20 cellular contexts compared by ENCODE assay signal in genomic region chr3:55664387-55664786, GRCh38.
A peak's percentile ranks its signal among the peaks of the same experiment; 100 is the strongest.
DNase-seq lines count a peak whose midpoint lies in the region; ATAC-seq lines count a peak whose summit lies in the region.
"Had no signal": no experiment of that assay in that cellular context is flagged by ENCODE, and none has a peak within 500 bp of the region (broad histone marks: within the 10 kb centered on the region; RNA-seq: fewer than 3 reads in every experiment).

No MANE protein-coding gene starts in this region.

- peaks cover 4% of the 10 kb centered on the region for H3K27me3 Mint-ChIP-seq in activated naive CD4-positive, alpha-beta T cell treated with anti-CD3 and anti-CD28 coated beads, Interleukin-2, amount 10 ng/mL, durations not matched to agents 7 days and 5 days
- peaks cover 5% of the 10 kb centered on the region for H3K27me3 Mint-ChIP-seq in activated CD8-positive, alpha-beta T cell treated with anti-CD3 and anti-CD28 coated beads, Interleukin-2, amount 10 ng/mL, durations not matched to agents 7 days and 5 days (ENCODE audit: low read depth)
- H3K27me3 Mint-ChIP-seq in stimulated activated naive CD8-positive, alpha-beta T cell treated with anti-CD3 and anti-CD28 coated beads, Interleukin-15, amount 100 ng/mL, for 72 hours: no peaks in the 10 kb centered on the region
- H3K27me3 Mint-ChIP-seq: activated B cell treated with CpG ODN at 0.5 μM for 24 hours had no signal

- no peaks in the 10 kb centered on the region for H3K36me3 Mint-ChIP-seq in activated naive CD4-positive, alpha-beta T cell treated with anti-CD3 and anti-CD28 coated beads, Interleukin-2, amount 10 ng/mL, durations not matched to agents 7 days and 5 days
- H3K36me3 Mint-ChIP-seq in activated CD8-positive, alpha-beta T cell treated with anti-CD3 and anti-CD28 coated beads, Interleukin-2, amount 10 ng/mL, durations not matched to agents 7 days and 5 days (ENCODE audit: low read depth): no peaks in the 10 kb centered on the region

- peak overlapping the region; percentile 62 for H3K27ac Mint-ChIP-seq in activated naive CD4-positive, alpha-beta T cell treated with anti-CD3 and anti-CD28 coated beads, Interleukin-2, amount 10 ng/mL, durations not matched to agents 7 days and 5 days
- no peak overlapping the region for H3K27ac Mint-ChIP-seq in activated CD8-positive, alpha-beta T cell treated with anti-CD3 and anti-CD28 coated beads, Interleukin-2, amount 10 ng/mL, durations not matched to agents 7 days and 5 days
- H3K27ac Mint-ChIP-seq in stimulated activated naive CD8-positive, alpha-beta T cell treated with anti-CD3 and anti-CD28 coated beads, Interleukin-15, amount 100 ng/mL, for 72 hours: peak overlapping the region; percentile 81 to 95
- H3K27ac Mint-ChIP-seq: activated B cell treated with CpG ODN at 0.5 μM for 24 hours had no signal

- peaks cover 7% of the 10 kb centered on the region for H3K4me1 Mint-ChIP-seq in activated naive CD4-positive, alpha-beta T cell treated with anti-CD3 and anti-CD28 coated beads, Interleukin-2, amount 10 ng/mL, durations not matched to agents 7 days and 5 days
- H3K4me1 Mint-ChIP-seq in activated CD8-positive, alpha-beta T cell treated with anti-CD3 and anti-CD28 coated beads, Interleukin-2, amount 10 ng/mL, durations not matched to agents 7 days and 5 days (ENCODE audit: low read depth): peaks cover 12% of the 10 kb centered on the region
- H3K4me1 Mint-ChIP-seq in stimulated activated naive CD8-positive, alpha-beta T cell treated with anti-CD3 and anti-CD28 coated beads, Interleukin-15, amount 100 ng/mL, for 72 hours: peaks cover 10% of the 10 kb centered on the region
- H3K4me1 Mint-ChIP-seq: activated B cell treated with CpG ODN at 0.5 μM for 24 hours had no signal

- H3K9me3 Mint-ChIP-seq in activated naive CD4-positive, alpha-beta T cell treated with anti-CD3 and anti-CD28 coated beads, Interleukin-2, amount 10 ng/mL, durations not matched to agents 7 days and 5 days: no peaks in the 10 kb centered on the region
- no peaks in the 10 kb centered on the region for H3K9me3 Mint-ChIP-seq in activated CD8-positive, alpha-beta T cell treated with anti-CD3 and anti-CD28 coated beads, Interleukin-2, amount 10 ng/mL, durations not matched to agents 7 days and 5 days (ENCODE audit: insufficient read depth)
- no peaks in the 10 kb centered on the region for H3K9me3 Mint-ChIP-seq in stimulated activated naive CD8-positive, alpha-beta T cell treated with anti-CD3 and anti-CD28 coated beads, Interleukin-15, amount 100 ng/mL, for 72 hours
- H3K9me3 Mint-ChIP-seq: activated B cell treated with CpG ODN at 0.5 μM for 24 hours had no signal

- CTCF ChIA-PET in activated naive CD4-positive, alpha-beta T cell treated with anti-CD3 and anti-CD28 coated beads, Interleukin-2, amount 10 ng/mL, durations not matched to agents 7 days and 5 days (lab: Charles Lee): no interaction called here
- CTCF ChIA-PET in activated CD8-positive, alpha-beta T cell treated with anti-CD3 and anti-CD28 coated beads, Interleukin-2, amount 10 ng/mL, durations not matched to agents 7 days and 5 days (lab: Charles Lee): no interaction called here

- H3K4me3 Mint-ChIP-seq in activated naive CD4-positive, alpha-beta T cell treated with anti-CD3 and anti-CD28 coated beads, Interleukin-2, amount 10 ng/mL, durations not matched to agents 7 days and 5 days: no peak overlapping the region
- no peak overlapping the region for H3K4me3 Mint-ChIP-seq in activated CD8-positive, alpha-beta T cell treated with anti-CD3 and anti-CD28 coated beads, Interleukin-2, amount 10 ng/mL, durations not matched to agents 7 days and 5 days
- peak overlapping the region; percentile 72 to 73 for H3K4me3 Mint-ChIP-seq in stimulated activated naive CD8-positive, alpha-beta T cell treated with anti-CD3 and anti-CD28 coated beads, Interleukin-15, amount 100 ng/mL, for 72 hours
- H3K4me3 Mint-ChIP-seq: activated B cell treated with CpG ODN at 0.5 μM for 24 hours had no signal

- POLR2A ChIA-PET in activated CD8-positive, alpha-beta T cell treated with anti-CD3 and anti-CD28 coated beads, Interleukin-2, amount 10 ng/mL, durations not matched to agents 7 days and 5 days (lab: Charles Lee): no interaction called here

- ATAC-seq in activated CD8-positive, alpha-beta T cell treated with anti-CD3 and anti-CD28 coated beads, Interleukin-2, amount 10 ng/mL, durations not matched to agents 7 days and 5 days: peak; percentile 77
- ATAC-seq in stimulated activated naive CD8-positive, alpha-beta T cell treated with anti-CD3 and anti-CD28 coated beads, Interleukin-15, amount 100 ng/mL, for 72 hours: peak; percentile 95
- no peak for ATAC-seq in left ventricle myocardium superior
- no peak for ATAC-seq in HG02973 (IDR thresholded peaks at IDR 0.05; ENCODE audit: unreplicated experiment)
- ATAC-seq: pancreas, sciatic nerve had no signal

- peak; percentile 35 for DNase-seq in activated naive CD4-positive, alpha-beta T cell treated with anti-CD3 and anti-CD28 coated beads, Interleukin-2, amount 10 ng/mL, durations not matched to agents 7 days and 5 days
- no peak for DNase-seq in activated naive CD4-positive, alpha-beta T cell (lab: John Stamatoyannopoulos, UW)
- peak; percentile 40 for DNase-seq in activated CD8-positive, alpha-beta T cell treated with anti-CD3 and anti-CD28 coated beads, Interleukin-2, amount 10 ng/mL, durations not matched to agents 7 days and 5 days
- DNase-seq in islet precursor cell: peak; percentile 61
- peak; percentile 31 to 75 for DNase-seq in stimulated activated naive CD8-positive, alpha-beta T cell treated with anti-CD3 and anti-CD28 coated beads, Interleukin-15, amount 100 ng/mL, for 72 hours
- no peak for DNase-seq in putamen (ENCODE audit: low spot score)
- no peak for DNase-seq in left ventricle myocardium superior
- DNase-seq: activated B cell treated with CpG ODN at 0.5 μM for 24 hours, amygdala, cortex of kidney, DMS 273 treated with DMSO at 0.1 percent for 48 hours, kidney glomerular epithelial cell, NCI-H146, NCI-H226, OCI-M1, pancreas, T-helper 9 cell, uterus had no signal

- intact Hi-C loops in left ventricle myocardium superior (cut with micrococcal nuclease): no loop called here

Comparison
In these comparisons a context has a peak if more than half of its experiments do, and no peak if none do; other contexts are left out.
1. DNase-seq: peak in activated naive CD4-positive, alpha-beta T cell treated with anti-CD3 and anti-CD28 coated beads, Interleukin-2, amount 10 ng/mL, durations not matched to agents 7 days and 5 days (single experiment), activated CD8-positive, alpha-beta T cell treated with anti-CD3 and anti-CD28 coated beads, Interleukin-2, amount 10 ng/mL, durations not matched to agents 7 days and 5 days (single experiment), islet precursor cell (single experiment) and stimulated activated naive CD8-positive, alpha-beta T cell treated with anti-CD3 and anti-CD28 coated beads, Interleukin-15, amount 100 ng/mL, for 72 hours (2 of 2); none in activated naive CD4-positive, alpha-beta T cell (0 of 4), putamen (single experiment) and left ventricle myocardium superior (single experiment).
2. H3K4me3 Mint-ChIP-seq: peak in stimulated activated naive CD8-positive, alpha-beta T cell treated with anti-CD3 and anti-CD28 coated beads, Interleukin-15, amount 100 ng/mL, for 72 hours (2 of 2); none in activated naive CD4-positive, alpha-beta T cell treated with anti-CD3 and anti-CD28 coated beads, Interleukin-2, amount 10 ng/mL, durations not matched to agents 7 days and 5 days (single experiment) and activated CD8-positive, alpha-beta T cell treated with anti-CD3 and anti-CD28 coated beads, Interleukin-2, amount 10 ng/mL, durations not matched to agents 7 days and 5 days (single experiment).
3. ATAC-seq: peak in activated CD8-positive, alpha-beta T cell treated with anti-CD3 and anti-CD28 coated beads, Interleukin-2, amount 10 ng/mL, durations not matched to agents 7 days and 5 days (single experiment) and stimulated activated naive CD8-positive, alpha-beta T cell treated with anti-CD3 and anti-CD28 coated beads, Interleukin-15, amount 100 ng/mL, for 72 hours (single experiment); none in left ventricle myocardium superior (single experiment) and HG02973 (single experiment).